In the genomic region with DNA sequence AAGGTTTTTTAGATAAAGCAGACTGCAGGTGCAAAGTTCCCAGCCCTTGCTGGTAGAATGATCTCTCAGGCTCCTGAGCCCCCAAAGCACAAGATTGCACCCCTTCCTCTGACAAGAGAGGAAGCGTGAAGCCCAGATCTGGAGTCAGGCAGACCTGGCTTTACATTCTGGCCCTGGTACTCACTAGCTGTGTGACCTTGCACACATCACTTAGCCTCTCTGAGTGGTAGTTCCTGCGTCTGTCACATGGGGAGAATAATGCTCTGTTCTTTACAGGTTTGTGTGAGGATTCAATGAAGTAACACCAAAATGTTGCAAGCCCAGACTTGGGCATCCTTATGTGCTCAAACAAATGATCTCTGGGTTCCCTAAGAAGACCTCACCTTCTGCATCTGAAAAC, we compare ENCODE assay signal across 1 cellular context.
TF ChIP-seq lines count a peak whose summit lies in the region.

No MANE protein-coding gene starts in this region.

TF ChIP-seq in H1, 55 proteins besides CTCF, POLR2A, EP300 and RAD21 (continued from another document):
- TF ChIP-seq, protein P1, sequence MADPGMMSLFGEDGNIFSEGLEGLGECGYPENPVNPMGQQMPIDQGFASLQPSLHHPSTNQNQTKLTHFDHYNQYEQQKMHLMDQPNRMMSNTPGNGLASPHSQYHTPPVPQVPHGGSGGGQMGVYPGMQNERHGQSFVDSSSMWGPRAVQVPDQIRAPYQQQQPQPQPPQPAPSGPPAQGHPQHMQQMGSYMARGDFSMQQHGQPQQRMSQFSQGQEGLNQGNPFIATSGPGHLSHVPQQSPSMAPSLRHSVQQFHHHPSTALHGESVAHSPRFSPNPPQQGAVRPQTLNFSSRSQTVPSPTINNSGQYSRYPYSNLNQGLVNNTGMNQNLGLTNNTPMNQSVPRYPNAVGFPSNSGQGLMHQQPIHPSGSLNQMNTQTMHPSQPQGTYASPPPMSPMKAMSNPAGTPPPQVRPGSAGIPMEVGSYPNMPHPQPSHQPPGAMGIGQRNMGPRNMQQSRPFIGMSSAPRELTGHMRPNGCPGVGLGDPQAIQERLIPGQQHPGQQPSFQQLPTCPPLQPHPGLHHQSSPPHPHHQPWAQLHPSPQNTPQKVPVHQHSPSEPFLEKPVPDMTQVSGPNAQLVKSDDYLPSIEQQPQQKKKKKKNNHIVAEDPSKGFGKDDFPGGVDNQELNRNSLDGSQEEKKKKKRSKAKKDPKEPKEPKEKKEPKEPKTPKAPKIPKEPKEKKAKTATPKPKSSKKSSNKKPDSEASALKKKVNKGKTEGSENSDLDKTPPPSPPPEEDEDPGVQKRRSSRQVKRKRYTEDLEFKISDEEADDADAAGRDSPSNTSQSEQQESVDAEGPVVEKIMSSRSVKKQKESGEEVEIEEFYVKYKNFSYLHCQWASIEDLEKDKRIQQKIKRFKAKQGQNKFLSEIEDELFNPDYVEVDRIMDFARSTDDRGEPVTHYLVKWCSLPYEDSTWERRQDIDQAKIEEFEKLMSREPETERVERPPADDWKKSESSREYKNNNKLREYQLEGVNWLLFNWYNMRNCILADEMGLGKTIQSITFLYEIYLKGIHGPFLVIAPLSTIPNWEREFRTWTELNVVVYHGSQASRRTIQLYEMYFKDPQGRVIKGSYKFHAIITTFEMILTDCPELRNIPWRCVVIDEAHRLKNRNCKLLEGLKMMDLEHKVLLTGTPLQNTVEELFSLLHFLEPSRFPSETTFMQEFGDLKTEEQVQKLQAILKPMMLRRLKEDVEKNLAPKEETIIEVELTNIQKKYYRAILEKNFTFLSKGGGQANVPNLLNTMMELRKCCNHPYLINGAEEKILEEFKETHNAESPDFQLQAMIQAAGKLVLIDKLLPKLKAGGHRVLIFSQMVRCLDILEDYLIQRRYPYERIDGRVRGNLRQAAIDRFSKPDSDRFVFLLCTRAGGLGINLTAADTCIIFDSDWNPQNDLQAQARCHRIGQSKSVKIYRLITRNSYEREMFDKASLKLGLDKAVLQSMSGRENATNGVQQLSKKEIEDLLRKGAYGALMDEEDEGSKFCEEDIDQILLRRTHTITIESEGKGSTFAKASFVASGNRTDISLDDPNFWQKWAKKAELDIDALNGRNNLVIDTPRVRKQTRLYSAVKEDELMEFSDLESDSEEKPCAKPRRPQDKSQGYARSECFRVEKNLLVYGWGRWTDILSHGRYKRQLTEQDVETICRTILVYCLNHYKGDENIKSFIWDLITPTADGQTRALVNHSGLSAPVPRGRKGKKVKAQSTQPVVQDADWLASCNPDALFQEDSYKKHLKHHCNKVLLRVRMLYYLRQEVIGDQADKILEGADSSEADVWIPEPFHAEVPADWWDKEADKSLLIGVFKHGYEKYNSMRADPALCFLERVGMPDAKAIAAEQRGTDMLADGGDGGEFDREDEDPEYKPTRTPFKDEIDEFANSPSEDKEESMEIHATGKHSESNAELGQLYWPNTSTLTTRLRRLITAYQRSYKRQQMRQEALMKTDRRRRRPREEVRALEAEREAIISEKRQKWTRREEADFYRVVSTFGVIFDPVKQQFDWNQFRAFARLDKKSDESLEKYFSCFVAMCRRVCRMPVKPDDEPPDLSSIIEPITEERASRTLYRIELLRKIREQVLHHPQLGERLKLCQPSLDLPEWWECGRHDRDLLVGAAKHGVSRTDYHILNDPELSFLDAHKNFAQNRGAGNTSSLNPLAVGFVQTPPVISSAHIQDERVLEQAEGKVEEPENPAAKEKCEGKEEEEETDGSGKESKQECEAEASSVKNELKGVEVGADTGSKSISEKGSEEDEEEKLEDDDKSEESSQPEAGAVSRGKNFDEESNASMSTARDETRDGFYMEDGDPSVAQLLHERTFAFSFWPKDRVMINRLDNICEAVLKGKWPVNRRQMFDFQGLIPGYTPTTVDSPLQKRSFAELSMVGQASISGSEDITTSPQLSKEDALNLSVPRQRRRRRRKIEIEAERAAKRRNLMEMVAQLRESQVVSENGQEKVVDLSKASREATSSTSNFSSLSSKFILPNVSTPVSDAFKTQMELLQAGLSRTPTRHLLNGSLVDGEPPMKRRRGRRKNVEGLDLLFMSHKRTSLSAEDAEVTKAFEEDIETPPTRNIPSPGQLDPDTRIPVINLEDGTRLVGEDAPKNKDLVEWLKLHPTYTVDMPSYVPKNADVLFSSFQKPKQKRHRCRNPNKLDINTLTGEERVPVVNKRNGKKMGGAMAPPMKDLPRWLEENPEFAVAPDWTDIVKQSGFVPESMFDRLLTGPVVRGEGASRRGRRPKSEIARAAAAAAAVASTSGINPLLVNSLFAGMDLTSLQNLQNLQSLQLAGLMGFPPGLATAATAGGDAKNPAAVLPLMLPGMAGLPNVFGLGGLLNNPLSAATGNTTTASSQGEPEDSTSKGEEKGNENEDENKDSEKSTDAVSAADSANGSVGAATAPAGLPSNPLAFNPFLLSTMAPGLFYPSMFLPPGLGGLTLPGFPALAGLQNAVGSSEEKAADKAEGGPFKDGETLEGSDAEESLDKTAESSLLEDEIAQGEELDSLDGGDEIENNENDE (IDR thresholded peaks at IDR 0.05; ENCODE audit: insufficient replicate concordance, low read length): no peak
- TF ChIP-seq CHD1 (IDR thresholded peaks at IDR 0.05; ENCODE audit: low read depth, low read length) (no peak), BACH1 (IDR thresholded peaks at IDR 0.05; ENCODE audit: low read length) (no peak), MAFK (IDR thresholded peaks at IDR 0.05; ENCODE audit: low read depth, low read length) (no peak), KDM1A (IDR thresholded peaks at IDR 0.05; ENCODE audit: borderline replicate concordance, low read length) (no peak)
